8 cellular contexts compared by ENCODE assay signal in genomic region chr13:46288570-46289259, GRCh38.
DNase-seq lines count a peak whose midpoint lies in the region; ATAC-seq and TF ChIP-seq lines count a peak whose summit lies in the region.

No MANE protein-coding gene starts in this region.

- no peak overlapping the region for H3K4me2 ChIP-seq in osteoblast (ENCODE audit: insufficient read depth, low read length)

- H3K27ac ChIP-seq in esophagus muscularis mucosa (replicated peaks in 1 of 4) (no peak overlapping the region), osteoblast (ENCODE audit: low read depth, low read length) (no peak overlapping the region), gastroesophageal sphincter (no peak overlapping the region)

- TF ChIP-seq RAD21 in Ishikawa (IDR thresholded peaks at IDR 0.05; ENCODE audit: low read depth) = peak; percentile 71

- no peaks in the 10 kb centered on the region for H3K79me2 ChIP-seq in osteoblast (ENCODE audit: insufficient read depth, low read length)

- no peak for ATAC-seq in HG03196 (IDR thresholded peaks at IDR 0.05; ENCODE audit: unreplicated experiment)
- no peak for ATAC-seq in gastroesophageal sphincter

- 82% methylated on average over 5 of the region's 5 CpGs for WGBS in esophagus muscularis mucosa
- WGBS in gastroesophageal sphincter (ENCODE audit: low coverage in 1 of 2), 2 donors = 79 to 89% methylated on average over 5 of the region's 5 CpGs

- H3K4me3 ChIP-seq in BE2C (ENCODE audit: low read depth, low read length) (no peak overlapping the region), esophagus muscularis mucosa (no peak overlapping the region), osteoblast (ENCODE audit: insufficient read depth, low read length) (no peak overlapping the region), gastroesophageal sphincter (no peak overlapping the region)

- H3K4me1 ChIP-seq in BE2C (peaks cover 9% of the 10 kb centered on the region), esophagus muscularis mucosa (no peaks in the 10 kb centered on the region), osteoblast (ENCODE audit: insufficient read depth, low read length) (no peaks in the 10 kb centered on the region), gastroesophageal sphincter (no peaks in the 10 kb centered on the region)

- H3K27me3 ChIP-seq in BE2C = no peaks in the 10 kb centered on the region
- H3K27me3 ChIP-seq in esophagus muscularis mucosa = no peaks in the 10 kb centered on the region
- no peaks in the 10 kb centered on the region for H3K27me3 ChIP-seq in osteoblast (ENCODE audit: insufficient read depth, low read length)
- H3K27me3 ChIP-seq in gastroesophageal sphincter = peaks cover 4% of the 10 kb centered on the region

- H3K9me3 ChIP-seq in BE2C (no peaks in the 10 kb centered on the region), esophagus muscularis mucosa (no peaks in the 10 kb centered on the region), osteoblast (ENCODE audit: low read depth, low read length) (no peaks in the 10 kb centered on the region), gastroesophageal sphincter (no peaks in the 10 kb centered on the region)

- TF ChIP-seq EP300 in Ishikawa (IDR thresholded peaks at IDR 0.05; ENCODE audit: borderline replicate concordance) (no peak), esophagus muscularis mucosa (IDR thresholded peaks at IDR 0.05) (no peak), gastroesophageal sphincter (IDR thresholded peaks at IDR 0.05) (no peak)

- intact Hi-C loops in esophagus muscularis mucosa (cut with DNase I) = no loop called here

- no peak for DNase-seq in BE2C
- DNase-seq in RPMI7951 (ENCODE audit: low read depth) = peak; percentile 42
- no peak for DNase-seq in esophagus muscularis mucosa (ENCODE audit: extremely low spot score)
- no peak for DNase-seq in osteoblast (ENCODE audit: insufficient read length, low spot score, missing footprints)

- no peak overlapping the region for H2AFZ ChIP-seq in osteoblast (ENCODE audit: low read length)

- TF ChIP-seq POLR2A in esophagus muscularis mucosa (IDR thresholded peaks at IDR 0.05; ENCODE audit: low read depth) (no peak), gastroesophageal sphincter (IDR thresholded peaks at IDR 0.05) (no peak)

- H3K36me3 ChIP-seq in BE2C (no peaks in the 10 kb centered on the region), esophagus muscularis mucosa (no peaks in the 10 kb centered on the region), osteoblast (ENCODE audit: insufficient read depth, low read length) (no peaks in the 10 kb centered on the region), gastroesophageal sphincter (no peaks in the 10 kb centered on the region)

- H4K20me1 ChIP-seq in osteoblast (ENCODE audit: insufficient read depth, low read length) = no peaks in the 10 kb centered on the region

- TF ChIP-seq CTCF in BE2C (IDR thresholded peaks at IDR 0.05; ENCODE audit: low read depth, low read length) (peak; percentile 92), GM12874 (IDR thresholded peaks at IDR 0.05; ENCODE audit: insufficient read depth, low read depth, low read length) (peak; percentile 79), esophagus muscularis mucosa (IDR thresholded peaks at IDR 0.05) (peak; percentile 14 to 40 (median 19)), osteoblast (IDR thresholded peaks at IDR 0.05; ENCODE audit: extremely low read depth, low read depth, low read length) (peak; percentile 81), gastroesophageal sphincter (IDR thresholded peaks at IDR 0.05) (peak in 1 of 4 experiments; percentile 28)

TF ChIP-seq in Ishikawa, 13 proteins besides CTCF, POLR2A, EP300 and RAD21:
- no peak for TF ChIP-seq CEBPB (IDR thresholded peaks at IDR 0.05)
- no peak for TF ChIP-seq TEAD4 (IDR thresholded peaks at IDR 0.05)
- TF ChIP-seq USF1 (IDR thresholded peaks at IDR 0.05) = no peak
- TF ChIP-seq MAX (IDR thresholded peaks at IDR 0.05) = no peak
- no peak for TF ChIP-seq YY1 (IDR thresholded peaks at IDR 0.05; ENCODE audit: low read depth)
- no peak for TF ChIP-seq EGR1 (IDR thresholded peaks at IDR 0.05)
- TF ChIP-seq FOXM1 (IDR thresholded peaks at IDR 0.05; ENCODE audit: borderline replicate concordance, low read depth) = no peak
- TF ChIP-seq NFIC (IDR thresholded peaks at IDR 0.05) = no peak
- TF ChIP-seq TCF12 (IDR thresholded peaks at IDR 0.05; ENCODE audit: low read depth) = no peak
- no peak for TF ChIP-seq CREB1 (IDR thresholded peaks at IDR 0.05; ENCODE audit: low read depth)
- no peak for TF ChIP-seq TAF1 (IDR thresholded peaks at IDR 0.05; ENCODE audit: low read depth)
- no peak for TF ChIP-seq ZBTB7A (IDR thresholded peaks at IDR 0.05; ENCODE audit: low read depth)
- TF ChIP-seq REST (IDR thresholded peaks at IDR 0.05; ENCODE audit: low read depth) = no peak
